In genomic region chr6:149503858-149504257, GRCh38 we compare ENCODE assay signal across 1 cellular context.
TF ChIP-seq lines count a peak whose summit lies in the region.

No MANE protein-coding gene starts in this region.

TF ChIP-seq in K562, 482 proteins besides CTCF, POLR2A, EP300 and RAD21:
- peak; percentile 69 for TF ChIP-seq TAL1 (IDR thresholded peaks at IDR 0.05)
- peak; percentile 37; the same call in 1 of the 2 replicates for TF ChIP-seq TEAD4 (IDR thresholded peaks at IDR 0.05; ENCODE audit: low read length)
- no peak for TF ChIP-seq TEAD4 (CRISPR knock-in tag; IDR thresholded peaks at IDR 0.05; ENCODE audit: borderline replicate concordance)
- TF ChIP-seq, protein P1, sequence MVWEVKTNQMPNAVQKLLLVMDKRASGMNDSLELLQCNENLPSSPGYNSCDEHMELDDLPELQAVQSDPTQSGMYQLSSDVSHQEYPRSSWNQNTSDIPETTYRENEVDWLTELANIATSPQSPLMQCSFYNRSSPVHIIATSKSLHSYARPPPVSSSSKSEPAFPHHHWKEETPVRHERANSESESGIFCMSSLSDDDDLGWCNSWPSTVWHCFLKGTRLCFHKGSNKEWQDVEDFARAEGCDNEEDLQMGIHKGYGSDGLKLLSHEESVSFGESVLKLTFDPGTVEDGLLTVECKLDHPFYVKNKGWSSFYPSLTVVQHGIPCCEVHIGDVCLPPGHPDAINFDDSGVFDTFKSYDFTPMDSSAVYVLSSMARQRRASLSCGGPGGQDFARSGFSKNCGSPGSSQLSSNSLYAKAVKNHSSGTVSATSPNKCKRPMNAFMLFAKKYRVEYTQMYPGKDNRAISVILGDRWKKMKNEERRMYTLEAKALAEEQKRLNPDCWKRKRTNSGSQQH (CRISPR knock-in tag; IDR thresholded peaks at IDR 0.05) = no peak
- TF ChIP-seq, protein P2, sequence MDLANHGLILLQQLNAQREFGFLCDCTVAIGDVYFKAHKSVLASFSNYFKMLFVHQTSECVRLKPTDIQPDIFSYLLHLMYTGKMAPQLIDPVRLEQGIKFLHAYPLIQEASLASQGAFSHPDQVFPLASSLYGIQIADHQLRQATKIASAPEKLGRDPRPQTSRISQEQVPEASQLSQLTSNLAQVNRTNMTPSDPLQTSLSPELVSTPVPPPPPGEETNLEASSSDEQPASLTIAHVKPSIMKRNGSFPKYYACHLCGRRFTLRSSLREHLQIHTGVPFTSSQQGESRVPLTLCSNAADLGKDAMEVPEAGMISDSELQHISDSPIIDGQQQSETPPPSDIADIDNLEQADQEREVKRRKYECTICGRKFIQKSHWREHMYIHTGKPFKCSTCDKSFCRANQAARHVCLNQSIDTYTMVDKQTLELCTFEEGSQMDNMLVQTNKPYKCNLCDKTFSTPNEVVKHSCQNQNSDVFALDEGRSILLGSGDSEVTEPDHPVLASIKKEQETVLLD (IDR thresholded peaks at IDR 0.05) = no peak
- TF ChIP-seq MTA2 (IDR thresholded peaks at IDR 0.05; ENCODE audit: low read depth) = peak; percentile 45; the same call in 1 of the 2 replicates
- TF ChIP-seq ZNF384 (IDR thresholded peaks at IDR 0.05; ENCODE audit: low read depth, low read length) = peak; percentile 88
- TF ChIP-seq MCM7 (IDR thresholded peaks at IDR 0.05) = no peak
- no peak for TF ChIP-seq SRF (CRISPR knock-in tag; IDR thresholded peaks at IDR 0.05)
- 0 out of 2 replicates have a peak, but pooled peaks have one; percentile 13 for TF ChIP-seq POLR2AphosphoS5 (IDR thresholded peaks at IDR 0.05; ENCODE audit: control insufficient read depth, insufficient read depth, low read depth, low read length)
- peak; percentile 81 for TF ChIP-seq CBFA2T3 (IDR thresholded peaks at IDR 0.05)
- TF ChIP-seq SMARCA4 (IDR thresholded peaks at IDR 0.05) = peak; percentile 41; the same call in 1 of the 2 replicates
- peak; percentile 71 for TF ChIP-seq ARID1B (IDR thresholded peaks at IDR 0.05)
- peak; percentile 62 for TF ChIP-seq CBFA2T2 (conservative IDR thresholded peaks at IDR 0.05)
- no peak for TF ChIP-seq ZNF212 (CRISPR knock-in tag; IDR thresholded peaks at IDR 0.05)
- peak; percentile 69 for TF ChIP-seq TCF3 (CRISPR knock-in tag; IDR thresholded peaks at IDR 0.05)
- TF ChIP-seq BHLHE40 (IDR thresholded peaks at IDR 0.05; ENCODE audit: low read length) = no peak
